In genomic region chr6:32968093-32968769, GRCh38 we compare ENCODE assay signal across 8 cellular contexts. TPM values are rescaled to one million over a fixed set of nuclear protein-coding genes. Genes with fewer than 3 reads are reported as not detected.
DNase-seq lines count a peak whose midpoint lies in the region; ATAC-seq and TF ChIP-seq lines count a peak whose summit lies in the region.

BRD2 (plus strand) TSS chr6:32968594; CDS start chr6:32972899, 4,305 bp downstream.

- H3F3A ChIP-seq in GM23338 (replicated peaks; ENCODE audit: low read depth) (peaks cover 19% of the 10 kb centered on the region), Loucy (ENCODE audit: low read depth) (peaks cover 16% of the 10 kb centered on the region; the same call in 1 of the 2 replicates)

- H3K4me3 ChIP-seq in GM23338 (peak within 1 kb of the TSS; percentile 99), Loucy (ENCODE audit: low read length, poor library complexity, severe bottlenecking) (peak within 1 kb of the TSS; percentile 96), fibroblast of pulmonary artery (replicated peaks; ENCODE audit: low read depth, low read length) (peak within 1 kb of the TSS; percentile 84)

- peak within 1 kb of the TSS; percentile 100 for H3K9ac ChIP-seq in Loucy (ENCODE audit: low read depth, low read length, poor library complexity, severe bottlenecking)

- H3K9me3 Mint-ChIP-seq in GM23338 = peaks cover 5% of the 10 kb centered on the region
- no peaks in the 10 kb centered on the region for H3K9me3 Mint-ChIP-seq in nephron

- H2AFZ ChIP-seq in GM23338 = 0 out of 2 replicates have a peak within 1 kb of the TSS, but pooled peaks have one; percentile 21
- H2AFZ ChIP-seq in Loucy (ENCODE audit: low read length) = peak within 1 kb of the TSS; percentile 48

- H4K20me1 ChIP-seq in GM23338 (replicated peaks; ENCODE audit: insufficient read depth) = peaks cover 8% of the 10 kb centered on the region
- peaks cover 13% of the 10 kb centered on the region for H4K20me1 ChIP-seq in Loucy (ENCODE audit: insufficient read depth, low read length, poor library complexity, severe bottlenecking)

- peaks cover 11% of the 10 kb centered on the region for H3K4me1 Mint-ChIP-seq in GM23338
- peaks cover 21% of the 10 kb centered on the region for H3K4me1 Mint-ChIP-seq in nephron

- ATAC-seq in GM23338 = peak; percentile 18
- peak; percentile 34 for ATAC-seq in stimulated activated naive CD8-positive, alpha-beta T cell treated with anti-CD3 and anti-CD28 coated beads, Interleukin-15, Interleukin-2, amounts not matched to agents 100 U/mL and 50 U/mL, for 24 hours

- H3K4me2 ChIP-seq in GM23338 = peak within 1 kb of the TSS; percentile 100
- H3K4me2 ChIP-seq in Loucy (ENCODE audit: low read depth, low read length, poor library complexity, severe bottlenecking) = peak within 1 kb of the TSS; percentile 98

- H3K79me2 ChIP-seq in GM23338 (replicated peaks; ENCODE audit: insufficient read depth) = peaks cover 43% of the 10 kb centered on the region
- H3K79me2 ChIP-seq in Loucy (ENCODE audit: insufficient read depth, low read length) = peaks cover 64% of the 10 kb centered on the region

- peaks cover 37% of the 10 kb centered on the region for H3K36me3 Mint-ChIP-seq in GM23338 (ENCODE audit: low read depth)
- peaks cover 12% of the 10 kb centered on the region for H3K36me3 Mint-ChIP-seq in nephron (ENCODE audit: low read depth)

- H3K36me3 ChIP-seq in GM23338 (ENCODE audit: insufficient read depth) = peaks cover 4% of the 10 kb centered on the region; the same call in 1 of the 2 replicates
- H3K36me3 ChIP-seq in Loucy (ENCODE audit: insufficient read depth, low read length) = peaks cover 16% of the 10 kb centered on the region

- H3K9me3 ChIP-seq in Loucy (ENCODE audit: insufficient read depth, low read depth, low read length) = no peaks in the 10 kb centered on the region

- no peaks in the 10 kb centered on the region for H3K27me3 ChIP-seq in GM23338 (ENCODE audit: insufficient read depth)
- H3K27me3 ChIP-seq in Loucy (ENCODE audit: insufficient read depth, low read length, poor library complexity, severe bottlenecking) = peaks cover 29% of the 10 kb centered on the region

- H3K9me2 ChIP-seq in GM23338 (ENCODE audit: insufficient read depth) (no peaks in the 10 kb centered on the region), Loucy (replicated peaks; ENCODE audit: low read depth, low read length) (no peaks in the 10 kb centered on the region)

- H3K4me3 Mint-ChIP-seq in GM23338 = peak within 1 kb of the TSS; percentile 98
- peak within 1 kb of the TSS; percentile 91 to 99 (median 92) for H3K4me3 Mint-ChIP-seq in nephron

- peak; percentile 84 for DNase-seq in DMS 273 treated with DMSO at 0.1 percent for 48 hours (lab: John Stamatoyannopoulos, UW)
- peak; percentile 96 for DNase-seq in GM23338 (ENCODE audit: low spot score)
- peak; percentile 90 to 91 for DNase-seq in SHP77 (lab: John Stamatoyannopoulos, UW)
- peak; percentile 95 for DNase-seq in activated effector memory CD4-positive, alpha-beta T cell treated with Interleukin-2 at 50 U/mL for 16 hours
- DNase-seq in fibroblast of pulmonary artery (ENCODE audit: low read depth) = peak; percentile 97
- peak; percentile 97 for DNase-seq in stimulated activated naive CD8-positive, alpha-beta T cell treated with anti-CD3 and anti-CD28 coated beads, Interleukin-15, Interleukin-2, amounts not matched to agents 100 U/mL and 50 U/mL, for 24 hours

- H3K4me1 ChIP-seq in GM23338 (ENCODE audit: insufficient read depth) (peaks cover 5% of the 10 kb centered on the region; the same call in 1 of the 2 replicates), Loucy (ENCODE audit: insufficient read depth, low read length, poor library complexity, severe bottlenecking) (peaks cover 20% of the 10 kb centered on the region)

- H3K27me3 Mint-ChIP-seq in GM23338 (ENCODE audit: insufficient read depth, low read depth, poor library complexity) (peaks cover 36% of the 10 kb centered on the region), nephron (ENCODE audit: low read depth) (no peaks in the 10 kb centered on the region)

- peak within 1 kb of the TSS; percentile 100 for H3K27ac Mint-ChIP-seq in GM23338
- H3K27ac Mint-ChIP-seq in nephron = peak within 1 kb of the TSS; percentile 100

- H3K27ac ChIP-seq in GM23338 (ENCODE audit: low read depth) = peak within 1 kb of the TSS; percentile 100

- no peak for TF ChIP-seq CTCF in GM23338 (conservative IDR thresholded peaks at IDR 0.05; ENCODE audit: low read depth in 2 of 2)
- TF ChIP-seq CTCF in Loucy (conservative IDR thresholded peaks at IDR 0.05; ENCODE audit: low read length) = no peak
- TF ChIP-seq CTCF in fibroblast of pulmonary artery (IDR thresholded peaks at IDR 0.05; ENCODE audit: low read length, missing control alignments) = no peak
- no peak for TF ChIP-seq CTCF in nephron (IDR thresholded peaks at IDR 0.05; ENCODE audit: unreplicated experiment in 3 of 3)

TF ChIP-seq in GM23338, 12 proteins besides CTCF, POLR2A, EP300 and RAD21:
- TF ChIP-seq POLR2AphosphoS5 (IDR thresholded peaks at IDR 0.05; ENCODE audit: low read depth) (peak; percentile 79), STAT1 (IDR thresholded peaks at IDR 0.05; ENCODE audit: unreplicated experiment) (no peak)
TF ChIP-seq in GM23338: peak in this region for 1.

RNA-seq across cellular contexts. Expression of gene BRD2, which starts in this region (rescaled TPM):
- total RNA-seq in GM23338 (2014; rRNA removed; shearing (Covaris generic)) = 169 and 182 TPM in 2 replicates
- polyA plus RNA-seq in GM23338 (2016; fragmentation: Nextera tagmentation; extraction: Ambion mirVana) = 81.9 and 84.9 TPM in 2 replicates

Comparison
In these comparisons a context has a peak if more than half of its experiments do, and no peak if none do; other contexts are left out.
1. Peak in every context shown above with its lines: DNase-seq, ATAC-seq, H3K4me3 ChIP-seq and H3K27ac ChIP-seq.